Comparison of ENCODE assay signal across 8 cellular contexts in genomic region chr5:87936667-87937066, GRCh38.
"Had no signal": no experiment of that assay in that cellular context is flagged by ENCODE, and none has a peak within 500 bp of the region (broad histone marks: within the 10 kb centered on the region; RNA-seq: fewer than 3 reads in every experiment).

No MANE protein-coding gene starts in this region.

- H3K9me3 Mint-ChIP-seq: GM23338, H9 had no signal

- DNase-seq: H9, HCEC 1CT, HFFc6, KG1 had no signal

- H3K4me3 Mint-ChIP-seq: GM23338, H9, HFFc6, IgD-negative memory B cell had no signal

- H3K27me3 Mint-ChIP-seq: IgD-negative memory B cell had no signal

- H3K36me3 Mint-ChIP-seq: IgD-negative memory B cell had no signal

- H3K4me3 ChIP-seq: GM23338 had no signal

- H3K27ac Mint-ChIP-seq: GM23338, H9, HFFc6, IgD-negative memory B cell had no signal

- ATAC-seq: GM23338, HepG2 had no signal

- H3K27ac ChIP-seq: HL-60 had no signal
